In the genomic region with DNA sequence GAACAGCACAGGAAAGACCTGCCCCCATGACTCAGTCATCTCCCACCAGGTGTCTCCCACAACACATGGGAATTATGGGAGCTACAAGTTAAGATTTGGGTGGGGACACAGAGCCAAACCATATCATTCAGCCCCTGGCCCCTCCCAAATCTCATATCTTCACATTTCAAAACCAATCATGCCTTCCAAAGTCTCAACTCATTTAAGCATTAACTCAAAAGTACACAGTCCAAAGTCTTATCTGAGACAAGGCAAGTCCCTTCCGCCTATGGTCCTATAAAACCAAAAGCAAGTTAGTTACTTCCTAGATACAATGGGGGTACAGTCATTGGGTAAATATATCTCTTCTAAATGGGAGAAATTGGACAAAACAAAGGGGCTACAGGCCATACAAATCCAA, we compare ENCODE assay signal across 4 cellular contexts.
A peak's percentile ranks its signal among the peaks of the same experiment; 100 is the strongest.
DNase-seq lines count a peak whose midpoint lies in the region; ATAC-seq, FAIRE-seq and TF ChIP-seq lines count a peak whose summit lies in the region.
"Not testable (repeated sequence)": the region's sequence is repeated elsewhere in the genome, so short reads cannot be mapped to it uniquely, and the experiment has no call there.

No MANE protein-coding gene starts in this region.

- peak; percentile 21 for DNase-seq in esophagus muscularis mucosa (ENCODE audit: extremely low spot score)
- not testable (repeated sequence) for DNase-seq in left colon
- DNase-seq in mucosa of descending colon, result peak in 1 of 3 donors; percentile 14
- peak; percentile 55 for DNase-seq in small intestine

- not testable (repeated sequence) for H3K27ac ChIP-seq in esophagus muscularis mucosa (replicated peaks in 1 of 4); small intestine (ENCODE audit: low read depth in 1 of 2, low read length in 1 of 2)

- not testable (repeated sequence) for H3K27me3 ChIP-seq in esophagus muscularis mucosa; small intestine (ENCODE audit: control insufficient read depth in 2 of 2, insufficient read depth in 2 of 2, low read length in 2 of 2)

- not testable (repeated sequence) for H3K4me1 ChIP-seq in esophagus muscularis mucosa; mucosa of descending colon (ENCODE audit: low read depth); small intestine (ENCODE audit: control insufficient read depth in 2 of 2, insufficient read depth in 1 of 2, low read depth in 1 of 2, low read length in 1 of 2)

- intact Hi-C loops in esophagus muscularis mucosa (cut with DNase I); left colon (cut with DNase I, micrococcal nuclease); mucosa of descending colon (cut with DNase I, micrococcal nuclease): not testable (repeated sequence)

- not testable (repeated sequence) for H3K4me3 ChIP-seq in esophagus muscularis mucosa; mucosa of descending colon; small intestine (ENCODE audit: low read depth in 1 of 2, low read length in 2 of 2)

- FAIRE-seq in small intestine (lab: Jason Lieb, UNC), result not testable (repeated sequence)

- TF ChIP-seq EP300 in esophagus muscularis mucosa (IDR thresholded peaks at IDR 0.05), result not testable (repeated sequence)

- TF ChIP-seq POLR2A in esophagus muscularis mucosa (IDR thresholded peaks at IDR 0.05; ENCODE audit: low read depth), result not testable (repeated sequence)

- WGBS in esophagus muscularis mucosa, result 0% methylated on average over 1 of the region's 1 CpG
- 3 to 35% (median 23%) methylated on average over 1 of the region's 1 CpG for WGBS in small intestine, 3 donors

- not testable (repeated sequence) for TF ChIP-seq CTCF in esophagus muscularis mucosa (IDR thresholded peaks at IDR 0.05); mucosa of descending colon (IDR thresholded peaks at IDR 0.05)

- not testable (repeated sequence) for H3K9me3 ChIP-seq in esophagus muscularis mucosa; mucosa of descending colon; small intestine (ENCODE audit: control insufficient read depth, low read depth)

- H3K36me3 ChIP-seq in esophagus muscularis mucosa; mucosa of descending colon (ENCODE audit: low read depth); small intestine (ENCODE audit: control insufficient read depth in 2 of 2, insufficient read depth in 2 of 2, low read length in 2 of 2): not testable (repeated sequence)

- ATAC-seq in left colon (peak; percentile 66), mucosa of descending colon (peak; percentile 60)
